8 cellular contexts compared by ENCODE assay signal in genomic region chr12:54279632-54280400, GRCh38. TPM values are rescaled to one million over a fixed set of nuclear protein-coding genes. Genes with fewer than 3 reads are reported as not detected.
DNase-seq lines count a peak whose midpoint lies in the region; ATAC-seq and TF ChIP-seq lines count a peak whose summit lies in the region.

Gene CBX5, minus strand, starts transcription at chr12:54280122. Its CDS starts 22,472 bp downstream, at chr12:54257650.

- WGBS in prostate gland: under 1% methylated on average over 46 of the region's 46 CpGs
- under 1% methylated on average over 46 of the region's 46 CpGs for WGBS in urinary bladder

- ATAC-seq in HG02884 (IDR thresholded peaks at IDR 0.05; ENCODE audit: unreplicated experiment) (peak; percentile 61), left ventricle myocardium superior (peak; percentile 88)

- H3K36me3 ChIP-seq in prostate gland: peaks cover 9 to 11% of the 10 kb centered on the region in 2 donors
- no peaks in the 10 kb centered on the region for H3K36me3 ChIP-seq in urinary bladder (ENCODE audit: insufficient read depth)

- TF ChIP-seq POLR2A in GM15510 (IDR thresholded peaks at IDR 0.05; ENCODE audit: borderline replicate concordance, extremely low read depth, insufficient read length) (peak; percentile 80), prostate gland (IDR thresholded peaks at IDR 0.05) (peak; percentile 92)

- TF ChIP-seq CTCF in prostate gland (IDR thresholded peaks at IDR 0.05): peak in 2 of 4 experiments; percentile 1 to 13

- H3K4me1 ChIP-seq in prostate gland (replicated peaks) (peaks cover 9% of the 10 kb centered on the region), urinary bladder (ENCODE audit: insufficient read depth) (no peaks in the 10 kb centered on the region)

- peak within 1 kb of the TSS; percentile 92 to 93 for H3K27ac ChIP-seq in prostate gland
- H3K27ac ChIP-seq in urinary bladder (ENCODE audit: low read depth): peak within 1 kb of the TSS; percentile 88

- H3K4me3 ChIP-seq in prostate gland: peak within 1 kb of the TSS; percentile 72 to 77
- H3K4me3 ChIP-seq in urinary bladder (ENCODE audit: low read depth, low read length): peak within 1 kb of the TSS; percentile 77

- no peaks in the 10 kb centered on the region for H3K9me3 ChIP-seq in prostate gland

- no peaks in the 10 kb centered on the region for H3K27me3 ChIP-seq in prostate gland (replicated peaks; ENCODE audit: insufficient read depth)

- peak; percentile 99 for DNase-seq in NCI-H146 treated with DMSO at 0.1 percent for 48 hours (lab: John Stamatoyannopoulos, UW; ENCODE audit: unreplicated experiment)
- peak; percentile 99 to 100 (median 99) for DNase-seq in T-helper 1 cell
- peak; percentile 82 to 100 (median 98) for DNase-seq in amygdala (lab: John Stamatoyannopoulos, UW)
- peak; percentile 98 for DNase-seq in left ventricle myocardium superior
- peak; percentile 100 for DNase-seq in prostate gland (ENCODE audit: low spot score)

- intact Hi-C loops in left ventricle myocardium superior (cut with micrococcal nuclease) (no loop called here), prostate gland (cut with DNase I) (loop anchor here (5.0 kb wide), 3 partner anchors 33 to 77 kb away; partner anchors contain the start of gene COPZ1)

RNA-seq across cellular contexts. Expression of gene CBX5, which starts in this region (rescaled TPM):
- total RNA-seq in left ventricle myocardium superior (48.0 TPM), prostate gland (10 to 100 TPM; 49.9 to 52.8 TPM), urinary bladder (83.2 TPM)
- 8.9 TPM for polyA plus RNA-seq in urinary bladder

Comparison
In these comparisons a context has a peak if more than half of its experiments do, and no peak if none do; other contexts are left out.
1. Peak in every context shown above with its lines: DNase-seq, ATAC-seq, H3K4me3 ChIP-seq and H3K27ac ChIP-seq.